In genomic region chr4:65646136-65646535, GRCh38 we compare ENCODE assay signal across 20 cellular contexts. TPM values are rescaled to one million over a fixed set of nuclear protein-coding genes. Genes with fewer than 3 reads are reported as not detected.
DNase-seq lines count a peak whose midpoint lies in the region; ATAC-seq, FAIRE-seq and TF ChIP-seq lines count a peak whose summit lies in the region.
"Had no signal": no experiment of that assay in that cellular context is flagged by ENCODE, and none has a peak within 500 bp of the region (broad histone marks: within the 10 kb centered on the region; RNA-seq: fewer than 3 reads in every experiment).

No MANE protein-coding gene starts in this region.

- in situ Hi-C loops in brain microvascular endothelial cell (cut with HindIII; ENCODE audit: low pct_ligation_motif_present, low sequenced_read_pairs), result no loop called here

- TF ChIP-seq EP300 in A549 (IDR thresholded peaks at IDR 0.05), result no peak

- H3K36me3 ChIP-seq in PC-3 (ENCODE audit: low read depth, low read length) (no peaks in the 10 kb centered on the region), brain microvascular endothelial cell (replicated peaks) (no peaks in the 10 kb centered on the region)
- H3K36me3 ChIP-seq in CD8-positive, alpha-beta T cell (ENCODE audit: insufficient read depth, low read length), result no peaks in the 10 kb centered on the region
- H3K36me3 ChIP-seq: BLaER1, HAP-1 had no signal

- H3K4me1 Mint-ChIP-seq in T-helper 17 cell, result no peaks in the 10 kb centered on the region
- H3K4me1 Mint-ChIP-seq in CD8-positive, alpha-beta T cell (ENCODE audit: low read depth), result no peaks in the 10 kb centered on the region
- H3K4me1 Mint-ChIP-seq: CD14-positive monocyte; CD4-positive, alpha-beta memory T cell had no signal

- H4K20me1 ChIP-seq in PC-3 (ENCODE audit: low read length), result no peaks in the 10 kb centered on the region
- H4K20me1 ChIP-seq: BLaER1 had no signal

- WGBS in A549 (ENCODE audit: missing lambda C conversion rate), result 44% methylated on average over 1 of the region's 1 CpG

- ATAC-seq in A549 (no peak), PC-3 (no peak), GM21390 (IDR thresholded peaks at IDR 0.05; ENCODE audit: unreplicated experiment) (no peak), T-helper 17 cell (no peak)
- ATAC-seq in CD8-positive, alpha-beta T cell, result no peak

- FAIRE-seq in A549 (lab: Jason Lieb, UNC), result no peak
- FAIRE-seq: GM12891, GM19239, HTR-8/SVneo had no signal

- no peak overlapping the region for H3K4me3 Mint-ChIP-seq in T-helper 17 cell
- no peak overlapping the region for H3K4me3 Mint-ChIP-seq in CD8-positive, alpha-beta T cell
- H3K4me3 Mint-ChIP-seq: CD14-positive monocyte; CD4-positive, alpha-beta memory T cell had no signal

- BruUV-seq in PC-3 (replicated peaks; lab: Mats Ljungman, UMichigan), result no TSS peak

- H3K27ac Mint-ChIP-seq in T-helper 17 cell, result no peak overlapping the region
- H3K27ac Mint-ChIP-seq in CD8-positive, alpha-beta T cell, result no peak overlapping the region
- H3K27ac Mint-ChIP-seq: CD14-positive monocyte; CD4-positive, alpha-beta memory T cell had no signal

- no peak for TF ChIP-seq RAD21 in A549 (conservative IDR thresholded peaks at IDR 0.05 in 1 of 2, IDR thresholded peaks at IDR 0.05 in 1 of 2)

- no peak overlapping the region for H3K4me3 ChIP-seq in A549
- no peak overlapping the region for H3K4me3 ChIP-seq in PC-3 (ENCODE audit: low read length)
- no peak overlapping the region for H3K4me3 ChIP-seq in brain microvascular endothelial cell (ENCODE audit: low read depth, low read length)
- H3K4me3 ChIP-seq in CD8-positive, alpha-beta T cell (ENCODE audit: low read depth, low read length), result no peak overlapping the region
- H3K4me3 ChIP-seq: BLaER1, GM23248, HAP-1 had no signal

- H2AFZ ChIP-seq in PC-3 (ENCODE audit: low read length), result 0 out of 2 replicates have a peak overlapping the region, but pooled peaks have one; percentile 12
- H2AFZ ChIP-seq: GM23248 had no signal

- intact Hi-C loops in PC-3 (cut with micrococcal nuclease), result no loop called here
- intact Hi-C loops in CD8-positive, alpha-beta T cell (cut with DNase I, micrococcal nuclease), result no loop called here

- DNase-seq in A549 (ENCODE audit: low read depth in 1 of 2, low spot score in 1 of 2), result no peak
- peak; percentile 30 for DNase-seq in PC-3
- DNase-seq in brain microvascular endothelial cell, result peak; percentile 44
- DNase-seq in iris pigment epithelial cell (ENCODE audit: low read depth), result peak; percentile 66
- no peak for DNase-seq in stimulated activated CD4-positive, alpha-beta T cell treated with anti-CD3 and anti-CD28 coated beads, Interleukin-2, amount 100 ng/mL, for 24 hours
- DNase-seq in T-helper 17 cell, result no peak
- DNase-seq in CD8-positive, alpha-beta T cell, result no peak
- DNase-seq: Calu3; CD4-positive, alpha-beta memory T cell; DMS79 treated with DMSO at 0.1 percent for 48 hours; GM23248; IMR-90 had no signal

- H3K27me3 ChIP-seq in PC-3 (ENCODE audit: low read length) (no peaks in the 10 kb centered on the region), brain microvascular endothelial cell (replicated peaks) (no peaks in the 10 kb centered on the region)
- H3K27me3 ChIP-seq in CD8-positive, alpha-beta T cell (ENCODE audit: insufficient read depth, low read length), result no peaks in the 10 kb centered on the region
- H3K27me3 ChIP-seq: BLaER1 had no signal

- no peak overlapping the region for H3K9ac ChIP-seq in PC-3 (ENCODE audit: low read length)
- H3K9ac ChIP-seq: BLaER1, GM23248 had no signal

- H3K27me3 Mint-ChIP-seq in T-helper 17 cell, result no peaks in the 10 kb centered on the region
- H3K27me3 Mint-ChIP-seq in CD8-positive, alpha-beta T cell (ENCODE audit: low read depth), result no peaks in the 10 kb centered on the region
- H3K27me3 Mint-ChIP-seq: CD4-positive, alpha-beta memory T cell had no signal

- TF ChIP-seq CTCF in A549 (IDR thresholded peaks at IDR 0.05), result no peak
- TF ChIP-seq CTCF in PC-3 (conservative IDR thresholded peaks at IDR 0.05; ENCODE audit: low read depth, low read length), result no peak
- no peak for TF ChIP-seq CTCF in brain microvascular endothelial cell (IDR thresholded peaks at IDR 0.05; ENCODE audit: low read depth, low read length, missing control alignments)
- TF ChIP-seq CTCF in CD8-positive, alpha-beta T cell (IDR thresholded peaks at IDR 0.05), result no peak

- no peaks in the 10 kb centered on the region for H3K79me2 ChIP-seq in PC-3 (ENCODE audit: low read length)

- H3K9me3 Mint-ChIP-seq in CD8-positive, alpha-beta T cell, result peaks cover 10% of the 10 kb centered on the region

- H3K27ac ChIP-seq in A549 (no peak overlapping the region), PC-3 (ENCODE audit: low read length) (no peak overlapping the region), brain microvascular endothelial cell (peak overlapping the region; percentile 29)
- no peak overlapping the region for H3K27ac ChIP-seq in CD8-positive, alpha-beta T cell (ENCODE audit: low read depth, low read length)
- H3K27ac ChIP-seq: 22Rv1, BLaER1, GM23248 had no signal

- peaks cover 11% of the 10 kb centered on the region; the same call in 2 of the 3 replicates for H3K4me1 ChIP-seq in A549
- peaks cover 19% of the 10 kb centered on the region for H3K4me1 ChIP-seq in PC-3 (ENCODE audit: insufficient read depth, low read length)
- no peaks in the 10 kb centered on the region for H3K4me1 ChIP-seq in CD8-positive, alpha-beta T cell (ENCODE audit: insufficient read depth, low read length)
- H3K4me1 ChIP-seq: BLaER1, HAP-1 had no signal

- CTCF ChIA-PET in A549 (lab: Yijun Ruan, JAX), result no interaction called here
- CTCF ChIA-PET in PC-3 (lab: Charles Lee), result no interaction called here
- CTCF ChIA-PET in CD8-positive, alpha-beta T cell (lab: Charles Lee), result no interaction called here

- peak overlapping the region; percentile 36; the same call in 1 of the 3 replicates for H3K4me2 ChIP-seq in A549
- H3K4me2 ChIP-seq in PC-3 (ENCODE audit: low read length), result no peak overlapping the region
- H3K4me2 ChIP-seq: BLaER1 had no signal

- no peaks in the 10 kb centered on the region for H3K9me2 ChIP-seq in PC-3 (replicated peaks; ENCODE audit: low read length)

- no peaks in the 10 kb centered on the region for H3F3A ChIP-seq in PC-3 (ENCODE audit: low read length, unreplicated experiment)

- H3K9me3 ChIP-seq in A549 (no peaks in the 10 kb centered on the region), PC-3 (ENCODE audit: low read length) (no peaks in the 10 kb centered on the region), T-helper 17 cell (ENCODE audit: control insufficient read depth, low read length, poor library complexity, severe bottlenecking) (no peaks in the 10 kb centered on the region)
- H3K9me3 ChIP-seq in CD8-positive, alpha-beta T cell (ENCODE audit: low read length), result no peaks in the 10 kb centered on the region
- H3K9me3 ChIP-seq: BLaER1, HAP-1 had no signal

- TF ChIP-seq POLR2A in A549 (IDR thresholded peaks at IDR 0.05; ENCODE audit: low read length), result no peak

- no peaks in the 10 kb centered on the region for H3K36me3 Mint-ChIP-seq in T-helper 17 cell (ENCODE audit: low read depth)
- no peaks in the 10 kb centered on the region for H3K36me3 Mint-ChIP-seq in CD8-positive, alpha-beta T cell
- H3K36me3 Mint-ChIP-seq: CD14-positive monocyte; CD4-positive, alpha-beta memory T cell had no signal

- POLR2A ChIA-PET in A549 (lab: Yijun Ruan, JAX) (no interaction called here), PC-3 (lab: Charles Lee; ENCODE audit: unreplicated experiment) (no interaction called here)
- POLR2A ChIA-PET in CD8-positive, alpha-beta T cell (lab: Charles Lee), result no interaction called here

TF ChIP-seq in A549, 52 proteins besides CTCF, POLR2A, EP300 and RAD21:
- no peak for TF ChIP-seq ZSCAN20 (CRISPR knock-in tag; IDR thresholded peaks at IDR 0.05)

RNA-seq across cellular contexts. Expression of gene EPHA5, which starts 24.2 kb away (rescaled TPM):
- 0.97 and 1.1 TPM in 2 replicates for polyA plus RNA-seq in A549 (2011; rRNA removed)
- 0.17 and 0.23 TPM in 2 replicates for polyA plus RNA-seq in A549 (2012; cell fraction: cytosol; rRNA removed)
- polyA plus RNA-seq in A549 (2012; cell fraction: nucleus; rRNA removed), result 0.25 and 0.44 TPM in 2 replicates
- polyA plus RNA-seq in A549 (2017; fragmentation: RNase III; extraction: RNeasy Plus Mini Kit Qiagen cat#74134 plus additional on column Dnase treatment), result 0.81 to 0.96 TPM (median 0.91 TPM) in 3 replicates
- polyA minus RNA-seq in A549 (2011; rRNA and poly(A)+ RNA removed), result 1.4 and 1.8 TPM in 2 replicates
- 2.0 and 2.2 TPM in 2 replicates for total RNA-seq in PC-3 (2014; rRNA removed)
- not detected for total RNA-seq in T-helper 17 cell
- total RNA-seq in CD8-positive, alpha-beta T cell, result not detected
- total RNA-seq: Calu3; CD4-positive, alpha-beta memory T cell; GM23248 had no signal
- polyA plus RNA-seq: CD14-positive monocyte; CD4-positive, alpha-beta memory T cell; GM23248 had no signal

Comparison
In these comparisons a context has a peak if more than half of its experiments do, and no peak if none do; other contexts are left out.
1. DNase-seq: peak in PC-3 (single experiment), brain microvascular endothelial cell (single experiment) and iris pigment epithelial cell (single experiment); none in A549 (0 of 2), stimulated activated CD4-positive, alpha-beta T cell treated with anti-CD3 and anti-CD28 coated beads, Interleukin-2, amount 100 ng/mL, for 24 hours (0 of 2), T-helper 17 cell (0 of 3) and CD8-positive, alpha-beta T cell (0 of 7).